ENCODE assay signal across 8 cellular contexts in the genomic region with DNA sequence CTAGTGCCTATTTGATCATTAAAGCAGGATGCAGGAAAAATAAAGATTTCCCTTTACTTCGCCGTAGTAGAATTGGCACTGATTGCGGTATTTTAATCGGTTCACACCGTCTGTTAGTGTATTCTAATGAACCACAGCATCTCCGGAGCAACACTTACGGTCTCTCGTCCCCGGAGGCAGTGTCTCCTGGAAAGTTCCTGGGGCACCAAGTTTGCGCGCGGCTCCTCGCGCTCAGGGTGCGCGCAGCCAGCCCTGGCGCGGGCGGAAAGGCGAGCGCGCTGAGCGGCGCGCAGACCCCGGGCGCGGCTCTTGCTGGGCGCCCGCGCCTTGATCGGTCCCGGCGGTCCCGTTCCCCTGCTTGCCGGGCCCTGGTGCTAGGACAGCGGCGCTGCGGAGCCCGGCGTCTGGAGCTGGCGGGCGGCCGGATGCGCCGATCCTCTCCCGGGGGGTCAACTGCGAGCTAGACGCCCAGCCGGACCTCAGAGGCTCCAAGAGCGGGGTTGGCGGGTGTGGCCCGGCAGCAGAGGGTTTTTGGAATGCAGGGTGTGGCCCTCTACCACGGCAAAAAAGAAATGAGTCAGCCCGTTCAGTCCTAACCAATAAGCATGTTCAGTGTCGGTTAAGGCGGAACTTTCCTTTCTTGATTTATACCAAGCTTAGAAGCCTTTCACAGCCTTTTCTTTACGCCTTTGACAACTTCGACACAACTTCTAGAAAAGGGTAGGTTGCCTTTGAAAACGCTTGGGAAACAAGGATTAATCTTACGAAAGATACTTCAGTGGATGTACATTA.
DNase-seq lines count a peak whose midpoint lies in the region; ATAC-seq and TF ChIP-seq lines count a peak whose summit lies in the region.

No MANE protein-coding gene starts in this region.

- peak overlapping the region; percentile 32 to 89 (median 84) for H3K27ac ChIP-seq in tibial nerve

- 1 to 2% methylated on average over 40 to 45 of the region's 61 CpGs for WGBS in tibial nerve, 2 donors

- H3K27me3 ChIP-seq in tibial nerve, result no peaks in the 10 kb centered on the region

- H3K4me3 Mint-ChIP-seq in neural crest cell, result peak overlapping the region; percentile 86

- TF ChIP-seq CTCF in neural crest cell (conservative IDR thresholded peaks at IDR 0.05), result no peak
- TF ChIP-seq CTCF in tibial nerve (IDR thresholded peaks at IDR 0.05), result peak in 1 of 5 experiments; percentile 27

- peak in 1 of 2 donors; percentile 40 for TF ChIP-seq POLR2A in tibial nerve (IDR thresholded peaks at IDR 0.05)

- peak overlapping the region; percentile 67 to 71 (median 68) for H3K4me3 ChIP-seq in tibial nerve

- DNase-seq in NK-92 treated with Interleukin-12 subunit alpha and Interleukin-12 subunit beta, amount 100 ng/mL, for 24 hours (lab: John Stamatoyannopoulos, UW), result peak; percentile 47
- no peak for DNase-seq in NK-92 (lab: John Stamatoyannopoulos, UW; ENCODE audit: unreplicated experiment)
- peak; percentile 88 for DNase-seq in NOMO-1 treated with DMSO at 0.1 percent for 48 hours (lab: John Stamatoyannopoulos, UW; ENCODE audit: unreplicated experiment)
- peak; percentile 26 for DNase-seq in activated effector memory CD4-positive, alpha-beta T cell treated with Interleukin-2 at 50 U/mL for 16 hours
- DNase-seq in foreskin melanocyte, result peak; percentile 62
- DNase-seq in neural crest cell (ENCODE audit: low read depth, low spot score), result peak; percentile 24
- DNase-seq in tibial nerve (ENCODE audit: low spot score in 2 of 2), result peak; percentile 37 to 56

- H3K36me3 ChIP-seq in tibial nerve, result no peaks in the 10 kb centered on the region

- ATAC-seq in HG02798 (IDR thresholded peaks at IDR 0.05; ENCODE audit: poor library complexity, unreplicated experiment), result peak; percentile 82

- peaks cover 18% of the 10 kb centered on the region for H3K4me1 Mint-ChIP-seq in neural crest cell

- H3K27me3 Mint-ChIP-seq in neural crest cell (ENCODE audit: low read depth), result peaks cover 12% of the 10 kb centered on the region

- peak in 1 of 2 donors; percentile 59 for TF ChIP-seq EP300 in tibial nerve (IDR thresholded peaks at IDR 0.05)

- H3K9me3 ChIP-seq in tibial nerve, result no peaks in the 10 kb centered on the region

- peaks cover 0 to 64% (median 9%) of the 10 kb centered on the region in 4 donors for H3K4me1 ChIP-seq in tibial nerve

- H3K36me3 Mint-ChIP-seq in neural crest cell (ENCODE audit: low read depth), result no peaks in the 10 kb centered on the region

- H3K27ac Mint-ChIP-seq in neural crest cell (ENCODE audit: unreplicated experiment), result no peak overlapping the region

- no peaks in the 10 kb centered on the region for H3K9me3 Mint-ChIP-seq in neural crest cell
